ENCODE assay signal across 8 cellular contexts in the genomic region with DNA sequence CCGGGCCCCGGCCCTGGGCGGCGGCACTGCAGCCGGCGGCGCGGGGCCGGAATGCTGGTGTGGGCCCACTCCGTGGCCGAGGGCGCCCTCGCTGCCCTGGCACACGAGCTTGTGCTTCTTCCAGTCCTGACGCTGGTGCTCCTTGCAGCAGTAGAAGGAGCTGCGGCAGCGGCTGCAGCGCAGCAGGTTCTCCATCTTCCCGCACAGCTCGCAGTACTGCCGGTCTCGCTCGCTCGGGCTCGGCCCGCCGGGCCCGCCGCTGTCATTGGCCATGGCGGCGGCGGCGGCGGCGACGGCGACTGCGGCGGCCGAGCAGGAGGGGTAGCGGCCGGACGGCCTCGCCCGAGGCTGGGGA. TPM values are rescaled to one million over a fixed set of nuclear protein-coding genes. Genes with fewer than 3 reads are reported as not detected.
DNase-seq lines count a peak whose midpoint lies in the region; ATAC-seq, FAIRE-seq and TF ChIP-seq lines count a peak whose summit lies in the region.

No MANE protein-coding gene starts in this region.

- H3K4me1 Mint-ChIP-seq in natural killer cell = peaks cover 46 to 51% of the 10 kb centered on the region in 2 donors

- H3K27ac ChIP-seq in esophagus muscularis mucosa (replicated peaks in 1 of 4) (peak overlapping the region; percentile 98 to 99 (median 99)), vagina (peak overlapping the region; percentile 99)

- no peaks in the 10 kb centered on the region for H3K36me3 Mint-ChIP-seq in natural killer cell

- H3K4me3 ChIP-seq in GM12864 (ENCODE audit: low read depth, low read length) = peak overlapping the region; percentile 100
- peak overlapping the region; percentile 62 for H3K4me3 ChIP-seq in Jurkat, Clone E6-1 (ENCODE audit: low read length)
- H3K4me3 ChIP-seq in esophagus muscularis mucosa = peak overlapping the region; percentile 91 to 94 (median 92)
- peak overlapping the region; percentile 79 to 86 for H3K4me3 ChIP-seq in vagina

- peak overlapping the region; percentile 83 for H3K4me3 Mint-ChIP-seq in natural killer cell

- no peak for TF ChIP-seq EP300 in esophagus muscularis mucosa (IDR thresholded peaks at IDR 0.05)

- TF ChIP-seq CTCF in GM12864 (IDR thresholded peaks at IDR 0.05; ENCODE audit: low read depth, low read length, missing control alignments) = no peak
- no peak for TF ChIP-seq CTCF in esophagus muscularis mucosa (IDR thresholded peaks at IDR 0.05)
- TF ChIP-seq CTCF in natural killer cell (IDR thresholded peaks at IDR 0.05) = no peak
- TF ChIP-seq CTCF in vagina (IDR thresholded peaks at IDR 0.05) = no peak

- no peak for TF ChIP-seq POLR2A in esophagus muscularis mucosa (IDR thresholded peaks at IDR 0.05; ENCODE audit: low read depth)
- TF ChIP-seq POLR2A in vagina (IDR thresholded peaks at IDR 0.05) = no peak

- FAIRE-seq in HTR-8/SVneo (lab: Jason Lieb, UNC) = no peak

- H3K27me3 ChIP-seq in esophagus muscularis mucosa (no peaks in the 10 kb centered on the region), vagina (no peaks in the 10 kb centered on the region)

- no peak for DNase-seq in GM12864 (ENCODE audit: low read depth)
- DNase-seq in Jurkat, Clone E6-1 (ENCODE audit: low read depth, low spot score) = no peak
- DNase-seq in activated CD4-positive, alpha-beta T cell treated with anti-CD3 and anti-CD28 coated beads, Interleukin-2, amount 50 U/mL, for 48 hours = peak; percentile 42 to 43
- DNase-seq in esophagus muscularis mucosa (ENCODE audit: extremely low spot score) = no peak
- DNase-seq in natural killer cell = no peak
- no peak for DNase-seq in vagina (ENCODE audit: extremely low spot score in 2 of 2)
- DNase-seq in HTR-8/SVneo (ENCODE audit: insufficient read length, low spot score) = no peak

- intact Hi-C loops in esophagus muscularis mucosa (cut with DNase I) (loop anchor here (5.0 kb wide), 2 partner anchors 64 to 106 kb away; a partner anchor contains a TSS), natural killer cell (cut with micrococcal nuclease) (loop anchor here (2.0 to 5.0 kb wide), 2 partner anchors 41 to 107 kb away; a partner anchor contains a TSS), vagina (cut with DNase I) (loop anchor here (10.0 kb wide), 1 partner anchor 67 kb away; no protein-coding TSS in a partner anchor)

- H3K36me3 ChIP-seq in esophagus muscularis mucosa (no peaks in the 10 kb centered on the region), vagina (no peaks in the 10 kb centered on the region)

- peak; percentile 36 for ATAC-seq in GM21515 (IDR thresholded peaks at IDR 0.05; ENCODE audit: unreplicated experiment)
- peak; percentile 32 to 52 (median 41) for ATAC-seq in natural killer cell

- H3K4me1 ChIP-seq in esophagus muscularis mucosa (peaks cover 43 to 53% (median 48%) of the 10 kb centered on the region in 4 donors), vagina (peaks cover 45% of the 10 kb centered on the region)

- no peaks in the 10 kb centered on the region for H3K9me3 ChIP-seq in esophagus muscularis mucosa
- no peaks in the 10 kb centered on the region for H3K9me3 ChIP-seq in vagina

- peaks cover 0 to 8% of the 10 kb centered on the region in 2 donors for H3K27me3 Mint-ChIP-seq in natural killer cell (ENCODE audit: low read depth in 2 of 2)

- no CpG with 5 or more reads among the region's 45 CpGs for WGBS in esophagus muscularis mucosa

- peak overlapping the region in 1 of 2 donors; percentile 54 for H3K27ac Mint-ChIP-seq in natural killer cell

- H3K9me3 Mint-ChIP-seq in natural killer cell = no peaks in the 10 kb centered on the region

RNA-seq across cellular contexts. Expression of a gene that starts 0.5 kb away (rescaled TPM):
- polyA plus RNA-seq in Jurkat, Clone E6-1 (2012; ENCODE audit: insufficient read depth, insufficient read length) = 6.7 TPM
- total RNA-seq in esophagus muscularis mucosa = 10 to 100 TPM; 43.9 to 79.9 (median 58.7) TPM
- 10 to 100 TPM; 14.2 to 27.5 (median 24.5) TPM for total RNA-seq in natural killer cell
- 26.3 TPM for total RNA-seq in vagina

Comparison
In these comparisons a context has a peak if more than half of its experiments do, and no peak if none do; other contexts are left out.
1. DNase-seq: peak in activated CD4-positive, alpha-beta T cell treated with anti-CD3 and anti-CD28 coated beads, Interleukin-2, amount 50 U/mL, for 48 hours (2 of 2); none in GM12864 (single experiment), Jurkat, Clone E6-1 (single experiment), esophagus muscularis mucosa (single experiment), natural killer cell (single experiment), vagina (0 of 2) and HTR-8/SVneo (single experiment).
2. Peak in every context shown above with its lines, with median percentiles within 50 percentile points of each other: H3K4me3 ChIP-seq.